Comparison of ENCODE assay signal across 21 cellular contexts in the genomic region with DNA sequence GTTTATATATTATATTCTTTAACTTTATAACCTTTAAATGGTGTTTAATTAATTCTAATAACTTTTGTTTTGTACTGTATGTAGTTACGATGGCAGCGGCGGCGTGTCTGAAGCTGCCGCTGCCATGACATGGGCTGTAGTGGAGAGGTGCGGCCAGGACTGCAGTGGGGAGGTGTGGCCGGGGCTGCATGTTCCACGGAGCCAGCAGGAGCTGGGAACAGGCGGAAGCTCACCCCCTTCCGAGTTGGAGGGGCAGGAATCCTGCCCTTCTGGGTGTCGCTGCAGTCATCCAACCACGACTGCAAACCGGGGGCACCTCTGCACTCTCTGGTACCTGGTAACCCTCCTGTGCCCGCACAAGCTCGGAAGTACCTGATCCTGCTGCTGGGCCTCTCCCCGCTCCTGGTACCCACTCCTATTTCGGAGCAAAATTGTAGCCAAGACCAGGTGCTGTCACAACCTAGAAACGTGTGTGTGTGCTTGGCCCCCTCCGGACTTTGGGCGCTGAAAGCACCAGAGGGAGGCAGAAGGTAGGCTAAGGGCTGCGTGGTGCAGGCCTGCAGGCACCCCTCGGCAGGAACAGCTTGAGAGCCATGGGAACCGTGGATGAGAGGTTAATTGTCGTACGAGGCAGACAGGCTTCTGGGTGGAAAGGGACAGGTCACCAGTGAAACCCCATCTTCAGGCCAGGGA.
DNase-seq lines count a peak whose midpoint lies in the region; ATAC-seq and TF ChIP-seq lines count a peak whose summit lies in the region.
"Had no signal": no experiment of that assay in that cellular context is flagged by ENCODE, and none has a peak within 500 bp of the region (broad histone marks: within the 10 kb centered on the region; RNA-seq: fewer than 3 reads in every experiment).

No MANE protein-coding gene starts in this region.

- H3K4me1 ChIP-seq in H9 (ENCODE audit: insufficient read depth, low read length): no peaks in the 10 kb centered on the region
- no peaks in the 10 kb centered on the region for H3K4me1 ChIP-seq in endodermal cell (ENCODE audit: control insufficient read depth, insufficient read depth, low read length)
- no peaks in the 10 kb centered on the region for H3K4me1 ChIP-seq in Karpas-422 (ENCODE audit: low read length)
- no peaks in the 10 kb centered on the region for H3K4me1 ChIP-seq in sigmoid colon

- peak; percentile 92 for DNase-seq in DMS 273 (lab: John Stamatoyannopoulos, UW; ENCODE audit: unreplicated experiment)
- no peak for DNase-seq in DMS 273 treated with DMSO at 0.1 percent for 48 hours (lab: John Stamatoyannopoulos, UW)
- peak; percentile 27 for DNase-seq in H9
- DNase-seq in endodermal cell: peak; percentile 45
- no peak for DNase-seq in Karpas-422
- DNase-seq in sigmoid colon: no peak
- DNase-seq: CD4-positive, CD25-positive, alpha-beta regulatory T cell; GDM1; HCEC 1CT; IMR-90; KG1; MM.1S; NCI-H2029; NCI-H446 treated with DMSO at 0.1 percent for 48 hours; NCI-H526; PC-9; SHP77 had no signal

- no peak overlapping the region for H2BK15ac ChIP-seq in H9 (ENCODE audit: low read depth, low read length)

- intact Hi-C loops in sigmoid colon (cut with DNase I): no loop called here

- H3K4me2 ChIP-seq in H9 (ENCODE audit: insufficient read depth, insufficient read length, low read length): no peak overlapping the region
- H3K4me2 ChIP-seq in Karpas-422 (ENCODE audit: low read depth, low read length, poor library complexity, severe bottlenecking): no peak overlapping the region
- H3K4me2 ChIP-seq: GM23338, PC-9 had no signal

- H3K36me3 ChIP-seq in endodermal cell (ENCODE audit: control insufficient read depth, insufficient read depth, low read length) (no peaks in the 10 kb centered on the region), Karpas-422 (ENCODE audit: insufficient read depth, low read length) (no peaks in the 10 kb centered on the region), sigmoid colon (no peaks in the 10 kb centered on the region)

- WGBS in H9 (ENCODE audit: extremely low coverage, insufficient read length, low lambda C conversion rate): no CpG with 5 or more reads among the region's 25 CpGs
- WGBS in endodermal cell (ENCODE audit: insufficient coverage in 1 of 2, insufficient read length in 1 of 2), 2 experiments: 93 to 97% methylated on average over 14 to 25 of the region's 25 CpGs
- 90 to 93% methylated on average over 25 of the region's 25 CpGs for WGBS in sigmoid colon, 2 donors

- no peaks in the 10 kb centered on the region for H4K20me1 ChIP-seq in H9 (ENCODE audit: control insufficient read depth, insufficient read depth, insufficient read length)
- H4K20me1 ChIP-seq in Karpas-422 (ENCODE audit: insufficient read depth, low read depth, low read length): no peaks in the 10 kb centered on the region

- H3K9ac ChIP-seq in H9 (ENCODE audit: extremely low read depth, insufficient read length, low read length) (no peak overlapping the region), endodermal cell (ENCODE audit: extremely low read depth, low read length, poor library complexity, severe bottlenecking) (no peak overlapping the region), Karpas-422 (ENCODE audit: low read length) (no peak overlapping the region)

- H3K36me3 Mint-ChIP-seq in H9 (ENCODE audit: insufficient read depth in 1 of 3, low read depth in 3 of 3) (no peaks in the 10 kb centered on the region; a peak in 1 of 7 replicates), endodermal cell (ENCODE audit: low read depth) (no peaks in the 10 kb centered on the region)
- H3K36me3 Mint-ChIP-seq in stimulated activated memory B cell treated with anti-CD40 and anti-IgM and Interleukin-4, amounts not matched to agents 10 μg/mL and 1 μg/mL and 100 μg/mL, for 72 hours: no peaks in the 10 kb centered on the region
- H3K36me3 Mint-ChIP-seq: CD4-positive, CD25-positive, alpha-beta regulatory T cell had no signal

- no peak for TF ChIP-seq POLR2A in sigmoid colon (IDR thresholded peaks at IDR 0.05)

- H3K9me3 Mint-ChIP-seq in H9 (peaks cover 0 to 4% of the 10 kb centered on the region in 2 experiments; a peak in 1 of 5 replicates), endodermal cell (no peaks in the 10 kb centered on the region)
- no peaks in the 10 kb centered on the region for H3K9me3 Mint-ChIP-seq in stimulated activated memory B cell treated with anti-CD40 and anti-IgM and Interleukin-4, amounts not matched to agents 10 μg/mL and 1 μg/mL and 100 μg/mL, for 72 hours
- H3K9me3 Mint-ChIP-seq: CD4-positive, CD25-positive, alpha-beta regulatory T cell had no signal

- H3K79me2 ChIP-seq in H9 (ENCODE audit: insufficient read depth, low read length): no peaks in the 10 kb centered on the region
- no peaks in the 10 kb centered on the region for H3K79me2 ChIP-seq in Karpas-422 (ENCODE audit: low read length)

- no peak overlapping the region for H3K14ac ChIP-seq in H9 (ENCODE audit: insufficient read depth, low read length)

- H2BK12ac ChIP-seq in H9 (ENCODE audit: insufficient read length, low read depth, low read length): no peak overlapping the region

- TF ChIP-seq CTCF in H9 (conservative IDR thresholded peaks at IDR 0.05) (no peak), endodermal cell (conservative IDR thresholded peaks at IDR 0.05) (no peak), sigmoid colon (IDR thresholded peaks at IDR 0.05) (no peak)

- H4K5ac ChIP-seq in H9 (ENCODE audit: insufficient read length, low read depth, low read length): no peak overlapping the region

- TF ChIP-seq EP300 in sigmoid colon (IDR thresholded peaks at IDR 0.05): no peak

- H3K9me3 ChIP-seq in H9 (ENCODE audit: control insufficient read depth, low read depth, low read length) (no peaks in the 10 kb centered on the region), endodermal cell (ENCODE audit: control insufficient read depth, low read length) (no peaks in the 10 kb centered on the region), Karpas-422 (ENCODE audit: low read length) (peaks cover 10% of the 10 kb centered on the region), sigmoid colon (no peaks in the 10 kb centered on the region)

- no peak overlapping the region for H3K4ac ChIP-seq in H9 (ENCODE audit: low read depth, low read length)

- H3K79me1 ChIP-seq in H9 (ENCODE audit: insufficient read depth, low read depth, low read length, poor library complexity, severe bottlenecking): no peaks in the 10 kb centered on the region

- H3K4me3 ChIP-seq in endodermal cell (ENCODE audit: low read length): no peak overlapping the region
- H3K4me3 ChIP-seq in Karpas-422 (ENCODE audit: low read length): no peak overlapping the region
- H3K4me3 ChIP-seq in sigmoid colon: no peak overlapping the region
- H3K4me3 ChIP-seq: GM12878, GM23338, PC-9 had no signal

- no peak overlapping the region for H3K23ac ChIP-seq in H9 (ENCODE audit: insufficient read length, low read depth, low read length)

- H2BK120ac ChIP-seq in H9 (ENCODE audit: low read depth, low read length, poor library complexity, severe bottlenecking): no peak overlapping the region

- no peaks in the 10 kb centered on the region for H3K4me1 Mint-ChIP-seq in H9
- H3K4me1 Mint-ChIP-seq in endodermal cell: peaks cover 2% of the 10 kb centered on the region
- no peaks in the 10 kb centered on the region for H3K4me1 Mint-ChIP-seq in stimulated activated memory B cell treated with anti-CD40 and anti-IgM and Interleukin-4, amounts not matched to agents 10 μg/mL and 1 μg/mL and 100 μg/mL, for 72 hours
- H3K4me1 Mint-ChIP-seq: CD4-positive, CD25-positive, alpha-beta regulatory T cell; GM23338 had no signal

- H2BK5ac ChIP-seq in H9 (ENCODE audit: insufficient read length, low read length): no peak overlapping the region

- ATAC-seq in stimulated activated memory B cell treated with anti-CD40 and anti-IgM and Interleukin-4, amounts not matched to agents 10 μg/mL and 1 μg/mL and 100 μg/mL, for 72 hours: peak; percentile 24
- ATAC-seq: GM12878, GM23338 had no signal

- no peak overlapping the region for H2AK5ac ChIP-seq in H9 (ENCODE audit: insufficient read length, low read length)

- no peak overlapping the region for H3K27ac ChIP-seq in H9 (ENCODE audit: insufficient read length, low read depth, low read length)
- no peak overlapping the region for H3K27ac ChIP-seq in endodermal cell (ENCODE audit: low read depth, low read length)
- no peak overlapping the region for H3K27ac ChIP-seq in Karpas-422 (ENCODE audit: low read length)
- no peak overlapping the region for H3K27ac ChIP-seq in sigmoid colon
- H3K27ac ChIP-seq: 22Rv1, PC-9 had no signal

- no peak overlapping the region for H3K4me3 Mint-ChIP-seq in H9
- no peak overlapping the region for H3K4me3 Mint-ChIP-seq in endodermal cell
- H3K4me3 Mint-ChIP-seq in stimulated activated memory B cell treated with anti-CD40 and anti-IgM and Interleukin-4, amounts not matched to agents 10 μg/mL and 1 μg/mL and 100 μg/mL, for 72 hours: no peak overlapping the region
- H3K4me3 Mint-ChIP-seq: CD4-positive, CD25-positive, alpha-beta regulatory T cell; GM23338 had no signal

- H3T11ph ChIP-seq in H9 (ENCODE audit: low read length): no peak overlapping the region

- H3K27me3 ChIP-seq in H9 (ENCODE audit: insufficient read depth, low read length) (no peaks in the 10 kb centered on the region), endodermal cell (ENCODE audit: control insufficient read depth, insufficient read depth, low read length, poor library complexity, severe bottlenecking) (no peaks in the 10 kb centered on the region), Karpas-422 (ENCODE audit: low read length) (no peaks in the 10 kb centered on the region), sigmoid colon (no peaks in the 10 kb centered on the region)

- no peaks in the 10 kb centered on the region for H3K27me3 Mint-ChIP-seq in H9 (ENCODE audit: low read depth)
- no peaks in the 10 kb centered on the region for H3K27me3 Mint-ChIP-seq in endodermal cell (ENCODE audit: insufficient read depth)
- H3K27me3 Mint-ChIP-seq in stimulated activated memory B cell treated with anti-CD40 and anti-IgM and Interleukin-4, amounts not matched to agents 10 μg/mL and 1 μg/mL and 100 μg/mL, for 72 hours: no peaks in the 10 kb centered on the region
- H3K27me3 Mint-ChIP-seq: CD4-positive, CD25-positive, alpha-beta regulatory T cell had no signal

- H3K27ac Mint-ChIP-seq in H9 (no peak overlapping the region), endodermal cell (no peak overlapping the region)
- no peak overlapping the region for H3K27ac Mint-ChIP-seq in stimulated activated memory B cell treated with anti-CD40 and anti-IgM and Interleukin-4, amounts not matched to agents 10 μg/mL and 1 μg/mL and 100 μg/mL, for 72 hours
- H3K27ac Mint-ChIP-seq: CD4-positive, CD25-positive, alpha-beta regulatory T cell; GM23338 had no signal

- no peak overlapping the region for H2BK20ac ChIP-seq in H9 (ENCODE audit: low read depth, low read length, poor library complexity, severe bottlenecking)

- no peak overlapping the region for H4K8ac ChIP-seq in H9 (replicated peaks; ENCODE audit: insufficient read length, low read depth, low read length)

- H2AFZ ChIP-seq in H9 (ENCODE audit: low read length) (no peak overlapping the region), Karpas-422 (ENCODE audit: low read length) (no peak overlapping the region)
- H2AFZ ChIP-seq: GM23338, PC-9 had no signal

- no peak overlapping the region for H4K91ac ChIP-seq in H9 (ENCODE audit: insufficient read length, low read depth, low read length)

- no peak overlapping the region for H3K18ac ChIP-seq in H9 (ENCODE audit: insufficient read length, low read depth, low read length)

- H3K56ac ChIP-seq in H9 (ENCODE audit: insufficient read length, low read depth, low read length): no peak overlapping the region

- no peaks in the 10 kb centered on the region for H3K23me2 ChIP-seq in H9 (ENCODE audit: insufficient read length, low read depth, low read length, poor library complexity, severe bottlenecking)

- H3K9me2 ChIP-seq in Karpas-422 (replicated peaks; ENCODE audit: insufficient read depth, low read length): no peaks in the 10 kb centered on the region

Comparison
In these comparisons a context has a peak if more than half of its experiments do, and no peak if none do; other contexts are left out.
1. DNase-seq: peak in DMS 273 (single experiment), H9 (single experiment) and endodermal cell (single experiment); none in DMS 273 treated with DMSO at 0.1 percent for 48 hours (single experiment), Karpas-422 (single experiment) and sigmoid colon (single experiment).